Comparison of ENCODE assay signal across 17 cellular contexts in genomic region chr5:177484902-177485549, GRCh38. TPM values are rescaled to one million over a fixed set of nuclear protein-coding genes. Genes with fewer than 3 reads are reported as not detected.
DNase-seq lines count a peak whose midpoint lies in the region; ATAC-seq and TF ChIP-seq lines count a peak whose summit lies in the region.
"Had no signal": no experiment of that assay in that cellular context is flagged by ENCODE, and none has a peak within 500 bp of the region (broad histone marks: within the 10 kb centered on the region; RNA-seq: fewer than 3 reads in every experiment).

No MANE protein-coding gene starts in this region.

- no peak overlapping the region for H3K4me3 Mint-ChIP-seq in T-helper 1 cell treated with Interleukin-12 subunit alpha and Interleukin-12 subunit beta and Interleukin-4 antibody, amounts not matched to agents 30 μg/mL and 1 μg/mL, for 36 hours
- no peak overlapping the region for H3K4me3 Mint-ChIP-seq in stimulated activated effector memory CD8-positive, alpha-beta T cell treated with anti-CD3 and anti-CD28 coated beads, Interleukin-12 subunit alpha, Interleukin-12 subunit beta, amount 100 ng/mL, for 72 hours
- H3K4me3 Mint-ChIP-seq: activated CD8-positive, alpha-beta memory T cell treated with anti-CD3 and anti-CD28 coated beads, Interleukin-2, amount 10 ng/mL, durations not matched to agents 7 days and 5 days; CD4-positive, CD25-positive, alpha-beta regulatory T cell; central memory CD8-positive, alpha-beta T cell had no signal

- H3K27ac ChIP-seq in ascending aorta = peak overlapping the region; percentile 49 to 91
- peak overlapping the region; percentile 16 for H3K27ac ChIP-seq in mesodermal cell (ENCODE audit: low read depth, low read length, severe bottlenecking)
- H3K27ac ChIP-seq: epithelial cell of prostate, SJSA1 had no signal

- intact Hi-C loops in ascending aorta (cut with DNase I) = no loop called here

- no peak for ATAC-seq in stimulated activated effector memory CD8-positive, alpha-beta T cell treated with anti-CD3 and anti-CD28 coated beads, Interleukin-12 subunit alpha, Interleukin-12 subunit beta, amount 100 ng/mL, for 72 hours
- ATAC-seq in GM19463 (IDR thresholded peaks at IDR 0.05; ENCODE audit: unreplicated experiment) = no peak
- ATAC-seq: activated CD8-positive, alpha-beta memory T cell treated with anti-CD3 and anti-CD28 coated beads, Interleukin-2, amount 10 ng/mL, durations not matched to agents 7 days and 5 days had no signal

- H3K4me1 Mint-ChIP-seq in T-helper 1 cell treated with Interleukin-12 subunit alpha and Interleukin-12 subunit beta and Interleukin-4 antibody, amounts not matched to agents 30 μg/mL and 1 μg/mL, for 36 hours (ENCODE audit: low read depth) = peaks cover under 1% of the 10 kb centered on the region
- H3K4me1 Mint-ChIP-seq in stimulated activated effector memory CD8-positive, alpha-beta T cell treated with anti-CD3 and anti-CD28 coated beads, Interleukin-12 subunit alpha, Interleukin-12 subunit beta, amount 100 ng/mL, for 72 hours = peaks cover 15% of the 10 kb centered on the region
- H3K4me1 Mint-ChIP-seq: central memory CD8-positive, alpha-beta T cell had no signal

- H3K9me3 ChIP-seq in ascending aorta = no peaks in the 10 kb centered on the region
- no peaks in the 10 kb centered on the region for H3K9me3 ChIP-seq in mesodermal cell (ENCODE audit: control insufficient read depth, low read length)
- H3K9me3 ChIP-seq: heart left ventricle had no signal

- H3K36me3 ChIP-seq in ascending aorta (peaks cover 57 to 82% of the 10 kb centered on the region in 2 donors), mesodermal cell (ENCODE audit: control insufficient read depth, insufficient read depth, low read length) (peaks cover 87% of the 10 kb centered on the region)

- peaks cover 5% of the 10 kb centered on the region for H3K36me3 Mint-ChIP-seq in T-helper 1 cell treated with Interleukin-12 subunit alpha and Interleukin-12 subunit beta and Interleukin-4 antibody, amounts not matched to agents 30 μg/mL and 1 μg/mL, for 36 hours (ENCODE audit: low read depth)
- H3K36me3 Mint-ChIP-seq in stimulated activated effector memory CD8-positive, alpha-beta T cell treated with anti-CD3 and anti-CD28 coated beads, Interleukin-12 subunit alpha, Interleukin-12 subunit beta, amount 100 ng/mL, for 72 hours = peaks cover 57% of the 10 kb centered on the region

- H3K4me1 ChIP-seq in ascending aorta (peaks cover 19 to 58% of the 10 kb centered on the region in 2 donors), mesodermal cell (ENCODE audit: control insufficient read depth, insufficient read depth, low read length, poor library complexity, severe bottlenecking) (peaks cover 2% of the 10 kb centered on the region)

- no peaks in the 10 kb centered on the region for H3K27me3 ChIP-seq in ascending aorta
- H3K27me3 ChIP-seq: heart left ventricle, SJSA1 had no signal

- H3K27me3 Mint-ChIP-seq in T-helper 1 cell treated with Interleukin-12 subunit alpha and Interleukin-12 subunit beta and Interleukin-4 antibody, amounts not matched to agents 30 μg/mL and 1 μg/mL, for 36 hours (ENCODE audit: low read depth) = no peaks in the 10 kb centered on the region
- H3K27me3 Mint-ChIP-seq: activated CD8-positive, alpha-beta memory T cell treated with anti-CD3 and anti-CD28 coated beads, Interleukin-2, amount 10 ng/mL, durations not matched to agents 7 days and 5 days; CD4-positive, CD25-positive, alpha-beta regulatory T cell; central memory CD8-positive, alpha-beta T cell had no signal

- H3K9me3 Mint-ChIP-seq in T-helper 1 cell treated with Interleukin-12 subunit alpha and Interleukin-12 subunit beta and Interleukin-4 antibody, amounts not matched to agents 30 μg/mL and 1 μg/mL, for 36 hours = no peaks in the 10 kb centered on the region
- no peaks in the 10 kb centered on the region for H3K9me3 Mint-ChIP-seq in stimulated activated effector memory CD8-positive, alpha-beta T cell treated with anti-CD3 and anti-CD28 coated beads, Interleukin-12 subunit alpha, Interleukin-12 subunit beta, amount 100 ng/mL, for 72 hours
- H3K9me3 Mint-ChIP-seq: central memory CD8-positive, alpha-beta T cell had no signal

- H3K4me3 ChIP-seq in ascending aorta (no peak overlapping the region), mesodermal cell (ENCODE audit: extremely low read depth, insufficient read depth, low read length, poor library complexity, severe bottlenecking) (no peak overlapping the region)
- H3K4me3 ChIP-seq: heart left ventricle, SJSA1 had no signal

- 81 to 83% methylated on average over 11 to 13 of the region's 13 CpGs for WGBS in mesodermal cell (ENCODE audit: insufficient coverage in 2 of 2), 2 experiments

- no peak for DNase-seq in T-helper 1 cell
- DNase-seq in ascending aorta (ENCODE audit: low spot score in 2 of 2) = no peak
- DNase-seq in stimulated activated effector memory CD8-positive, alpha-beta T cell treated with anti-CD3 and anti-CD28 coated beads, Interleukin-12 subunit alpha, Interleukin-12 subunit beta, amount 100 ng/mL, for 72 hours (ENCODE audit: low spot score in 2 of 2) = no peak
- DNase-seq in AG08396 (ENCODE audit: low spot score) = no peak
- DNase-seq in SKM-1 (lab: John Stamatoyannopoulos, UW; ENCODE audit: unreplicated experiment) = no peak
- DNase-seq: activated CD8-positive, alpha-beta memory T cell treated with anti-CD3 and anti-CD28 coated beads, Interleukin-2, amount 10 ng/mL, durations not matched to agents 7 days and 5 days; activated naive CD4-positive, alpha-beta T cell; CD4-positive, CD25-positive, alpha-beta regulatory T cell; NK-92 treated with Interleukin-12 subunit alpha and Interleukin-12 subunit beta, amount 100 ng/mL, for 24 hours; retina had no signal

- no peak for TF ChIP-seq CTCF in ascending aorta (IDR thresholded peaks at IDR 0.05)

- H3K27ac Mint-ChIP-seq in T-helper 1 cell treated with Interleukin-12 subunit alpha and Interleukin-12 subunit beta and Interleukin-4 antibody, amounts not matched to agents 30 μg/mL and 1 μg/mL, for 36 hours = peak overlapping the region; percentile 7
- H3K27ac Mint-ChIP-seq in stimulated activated effector memory CD8-positive, alpha-beta T cell treated with anti-CD3 and anti-CD28 coated beads, Interleukin-12 subunit alpha, Interleukin-12 subunit beta, amount 100 ng/mL, for 72 hours = peak overlapping the region; percentile 79
- H3K27ac Mint-ChIP-seq: activated CD8-positive, alpha-beta memory T cell treated with anti-CD3 and anti-CD28 coated beads, Interleukin-2, amount 10 ng/mL, durations not matched to agents 7 days and 5 days had no signal

RNA-seq across cellular contexts. Expression of gene DBN1, which starts 11.6 kb away (rescaled TPM):
- 151 TPM for total RNA-seq in ascending aorta
- 229 TPM for polyA plus RNA-seq in mesodermal cell (2013, experiment 1 of 2)
- 194 TPM for polyA plus RNA-seq in mesodermal cell (2013, experiment 2 of 2)

RNA-seq across cellular contexts. Expression of gene PDLIM7, which starts 12.4 kb away (rescaled TPM):
- 1,082 TPM for total RNA-seq in ascending aorta
- 284 TPM for polyA plus RNA-seq in mesodermal cell (2013, experiment 1 of 2)
- 227 TPM for polyA plus RNA-seq in mesodermal cell (2013, experiment 2 of 2)

RNA-seq across cellular contexts. Expression of gene DOK3, which starts 24.6 kb away (rescaled TPM):
- 0.32 TPM for total RNA-seq in ascending aorta
- polyA plus RNA-seq in mesodermal cell (2013, experiment 1 of 2) = 3.6 TPM
- 2.8 TPM for polyA plus RNA-seq in mesodermal cell (2013, experiment 2 of 2)

RNA-seq across cellular contexts. Expression of gene DDX41, which starts 31.7 kb away (rescaled TPM):
- 117 TPM for total RNA-seq in ascending aorta
- 65.4 TPM for polyA plus RNA-seq in mesodermal cell (2013, experiment 1 of 2)
- polyA plus RNA-seq in mesodermal cell (2013, experiment 2 of 2) = 52.5 TPM

RNA-seq across cellular contexts. Expression of gene PRR7, which starts 38.4 kb away (rescaled TPM):
- 18.1 TPM for total RNA-seq in ascending aorta
- 8.4 TPM for polyA plus RNA-seq in mesodermal cell (2013, experiment 1 of 2)
- 5.4 TPM for polyA plus RNA-seq in mesodermal cell (2013, experiment 2 of 2)
